In genomic region chr6:78799682-78800081, GRCh38 we compare ENCODE assay signal across 18 cellular contexts.
"Had no signal": no experiment of that assay in that cellular context is flagged by ENCODE, and none has a peak within 500 bp of the region (broad histone marks: within the 10 kb centered on the region; RNA-seq: fewer than 3 reads in every experiment).

No MANE protein-coding gene starts in this region.

- H3K4me3 ChIP-seq: neural progenitor cell, ovary, pancreas, prostate gland, psoas muscle, right atrium auricular region, right lobe of liver, sigmoid colon, skin epidermis, smooth muscle cell, spleen had no signal

- H3K9me3 ChIP-seq: neutrophil, ovary, pancreas, prostate gland, right lobe of liver had no signal

- H3K4me1 ChIP-seq: neural progenitor cell, pancreas, parathyroid adenoma, prostate gland, psoas muscle, right atrium auricular region, right lobe of liver, sigmoid colon, spleen had no signal

- ATAC-seq: naive thymus-derived CD8-positive, alpha-beta T cell; natural killer cell; natural killer cell treated with Interleukin-12 subunit alpha and Interleukin-12 subunit beta and Interleukin-15 and Interleukin-18, amount 100 ng/mL, for 72 hours; pancreas; psoas muscle; right cardiac atrium; right lobe of liver; sciatic nerve had no signal

- H3K36me3 ChIP-seq: neural progenitor cell, neutrophil, ovary, pancreas, prostate gland, right atrium auricular region, right lobe of liver, sigmoid colon, spleen had no signal

- H3K27ac ChIP-seq: neural progenitor cell, neutrophil, ovary, pancreas, parathyroid adenoma, prostate gland, psoas muscle, right atrium auricular region, right lobe of liver, sigmoid colon, skin epidermis, spleen had no signal
